9 cellular contexts compared by ENCODE assay signal in the genomic region with DNA sequence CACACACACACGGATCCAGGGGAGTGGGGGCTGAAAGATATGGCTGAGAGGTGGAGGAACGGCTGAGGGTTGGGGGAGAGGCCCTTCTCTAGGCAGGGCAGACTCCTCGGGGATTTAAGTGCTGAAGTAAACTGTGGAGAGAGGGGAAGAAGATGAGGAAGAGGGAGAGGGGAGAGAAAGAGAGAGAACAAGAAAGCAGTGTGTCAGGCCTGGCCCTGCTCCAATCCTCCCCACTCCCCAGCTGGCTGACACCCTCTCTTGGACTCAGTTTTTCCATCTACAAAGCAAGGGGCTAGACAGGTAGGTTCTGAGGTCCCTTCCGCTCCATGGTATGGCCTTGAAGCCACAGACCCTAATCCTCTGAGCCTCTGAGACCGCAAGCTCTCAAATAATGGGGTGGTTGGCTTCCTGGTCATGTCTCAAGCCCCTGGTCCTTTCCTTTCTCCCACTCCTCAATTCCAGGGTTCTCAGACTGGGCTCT. TPM values are rescaled to one million over a fixed set of nuclear protein-coding genes. Genes with fewer than 3 reads are reported as not detected.
DNase-seq lines count a peak whose midpoint lies in the region; ATAC-seq, FAIRE-seq and TF ChIP-seq lines count a peak whose summit lies in the region.
"Had no signal": no experiment of that assay in that cellular context is flagged by ENCODE, and none has a peak within 500 bp of the region (broad histone marks: within the 10 kb centered on the region; RNA-seq: fewer than 3 reads in every experiment).

No MANE protein-coding gene starts in this region.

- H3K9ac ChIP-seq in NT2/D1 (ENCODE audit: insufficient read length, low read depth): peak overlapping the region; percentile 21
- H3K9ac ChIP-seq in endocrine pancreas (ENCODE audit: control insufficient read depth, insufficient read depth, low read length): peak overlapping the region; percentile 77
- peak overlapping the region; percentile 99 for H3K9ac ChIP-seq in neural cell (ENCODE audit: low read length)

- no peak overlapping the region for H2AFZ ChIP-seq in neural cell (ENCODE audit: low read depth, low read length)

- H3K4me2 ChIP-seq in neural cell (ENCODE audit: low read length): peak overlapping the region; percentile 96

- H3K4me3 ChIP-seq in AG04449 (ENCODE audit: low read depth, low read length) (peak overlapping the region; percentile 2; the same call in 1 of the 2 replicates), NT2/D1 (ENCODE audit: insufficient read length, low read depth) (no peak overlapping the region), endocrine pancreas (ENCODE audit: control insufficient read depth, insufficient read depth, low read length) (no peak overlapping the region), neural cell (ENCODE audit: low read length) (peak overlapping the region; percentile 94)

- no peaks in the 10 kb centered on the region for H3K9me2 ChIP-seq in neural cell (ENCODE audit: insufficient read depth, low read length)

- H3F3A ChIP-seq in neural cell (ENCODE audit: insufficient read depth, low read length, poor library complexity, severe bottlenecking): no peaks in the 10 kb centered on the region

- peaks cover 18% of the 10 kb centered on the region for H3K4me1 ChIP-seq in NT2/D1 (ENCODE audit: insufficient read depth, insufficient read length)
- peaks cover 4% of the 10 kb centered on the region for H3K4me1 ChIP-seq in endocrine pancreas (ENCODE audit: control insufficient read depth, insufficient read depth, low read length)

- no peak for TF ChIP-seq EP300 in neural cell (conservative IDR thresholded peaks at IDR 0.05; ENCODE audit: poor library complexity, severe bottlenecking)

- peaks cover 45% of the 10 kb centered on the region for H3K79me2 ChIP-seq in neural cell (replicated peaks; ENCODE audit: insufficient read depth, low read length)

- H4K20me1 ChIP-seq in neural cell (ENCODE audit: insufficient read depth): peaks cover 11% of the 10 kb centered on the region

- H3K36me3 ChIP-seq in NT2/D1 (ENCODE audit: insufficient read depth, insufficient read length, low read length) (peaks cover 27% of the 10 kb centered on the region), endocrine pancreas (ENCODE audit: control insufficient read depth, insufficient read depth, low read length) (no peaks in the 10 kb centered on the region), neural cell (ENCODE audit: insufficient read depth, low read length) (no peaks in the 10 kb centered on the region)

- no peak for FAIRE-seq in GM19239 (lab: Jason Lieb, UNC)

- no peak for DNase-seq in AG04449 (ENCODE audit: low read depth, low spot score)
- DNase-seq in NT2/D1 (ENCODE audit: low read depth, low spot score): no peak
- no peak for DNase-seq in GM19238 (ENCODE audit: insufficient read length, low spot score)
- no peak for DNase-seq in GM19239 (ENCODE audit: insufficient read length, low spot score)
- DNase-seq: T-helper 9 cell had no signal

- CTCF ChIA-PET in AG04449 (lab: Yijun Ruan, JAX): interaction anchor here (0.7 to 8.6 kb wide), 12 partner anchors 9 to 100 kb away, joined by 3 to 41 read pairs (median 8); a partner anchor contains a TSS

- TF ChIP-seq CTCF in AG04449 (IDR thresholded peaks at IDR 0.05; ENCODE audit: insufficient read depth, low read length, missing control alignments) (no peak), neural cell (IDR thresholded peaks at IDR 0.05; ENCODE audit: poor library complexity, severe bottlenecking) (no peak)

- ATAC-seq in GM18861 (IDR thresholded peaks at IDR 0.05; ENCODE audit: unreplicated experiment) (no peak), GM18867 (IDR thresholded peaks at IDR 0.05; ENCODE audit: unreplicated experiment) (no peak)

- no peaks in the 10 kb centered on the region for H3K27me3 ChIP-seq in NT2/D1 (ENCODE audit: insufficient read depth, insufficient read length)
- H3K27me3 ChIP-seq in endocrine pancreas (ENCODE audit: control insufficient read depth, insufficient read depth, low read length): no peaks in the 10 kb centered on the region
- H3K27me3 ChIP-seq in neural cell (ENCODE audit: insufficient read depth, low read depth, low read length): no peaks in the 10 kb centered on the region

- H3K9me3 ChIP-seq in NT2/D1 (ENCODE audit: insufficient read depth, low read length) (no peaks in the 10 kb centered on the region), endocrine pancreas (ENCODE audit: control insufficient read depth, low read length) (no peaks in the 10 kb centered on the region), neural cell (ENCODE audit: low read length) (no peaks in the 10 kb centered on the region)

- TF ChIP-seq RAD21 in neural cell (conservative IDR thresholded peaks at IDR 0.05): no peak

- H3K27ac ChIP-seq in neural cell (ENCODE audit: low read length): peak overlapping the region; percentile 87

- POLR2A ChIA-PET in AG04449 (lab: Yijun Ruan, JAX): interaction anchor here (1.3 kb wide), 1 partner anchor 13 kb away, joined by 5 read pairs; no protein-coding TSS in a partner anchor

TF ChIP-seq in neural cell, 6 proteins besides CTCF, POLR2A, EP300 and RAD21:
- TF ChIP-seq MXI1 (conservative IDR thresholded peaks at IDR 0.05; ENCODE audit: poor library complexity, severe bottlenecking): no peak
- TF ChIP-seq TAF1 (IDR thresholded peaks at IDR 0.05; ENCODE audit: low read depth): no peak
- TF ChIP-seq, protein P1, sequence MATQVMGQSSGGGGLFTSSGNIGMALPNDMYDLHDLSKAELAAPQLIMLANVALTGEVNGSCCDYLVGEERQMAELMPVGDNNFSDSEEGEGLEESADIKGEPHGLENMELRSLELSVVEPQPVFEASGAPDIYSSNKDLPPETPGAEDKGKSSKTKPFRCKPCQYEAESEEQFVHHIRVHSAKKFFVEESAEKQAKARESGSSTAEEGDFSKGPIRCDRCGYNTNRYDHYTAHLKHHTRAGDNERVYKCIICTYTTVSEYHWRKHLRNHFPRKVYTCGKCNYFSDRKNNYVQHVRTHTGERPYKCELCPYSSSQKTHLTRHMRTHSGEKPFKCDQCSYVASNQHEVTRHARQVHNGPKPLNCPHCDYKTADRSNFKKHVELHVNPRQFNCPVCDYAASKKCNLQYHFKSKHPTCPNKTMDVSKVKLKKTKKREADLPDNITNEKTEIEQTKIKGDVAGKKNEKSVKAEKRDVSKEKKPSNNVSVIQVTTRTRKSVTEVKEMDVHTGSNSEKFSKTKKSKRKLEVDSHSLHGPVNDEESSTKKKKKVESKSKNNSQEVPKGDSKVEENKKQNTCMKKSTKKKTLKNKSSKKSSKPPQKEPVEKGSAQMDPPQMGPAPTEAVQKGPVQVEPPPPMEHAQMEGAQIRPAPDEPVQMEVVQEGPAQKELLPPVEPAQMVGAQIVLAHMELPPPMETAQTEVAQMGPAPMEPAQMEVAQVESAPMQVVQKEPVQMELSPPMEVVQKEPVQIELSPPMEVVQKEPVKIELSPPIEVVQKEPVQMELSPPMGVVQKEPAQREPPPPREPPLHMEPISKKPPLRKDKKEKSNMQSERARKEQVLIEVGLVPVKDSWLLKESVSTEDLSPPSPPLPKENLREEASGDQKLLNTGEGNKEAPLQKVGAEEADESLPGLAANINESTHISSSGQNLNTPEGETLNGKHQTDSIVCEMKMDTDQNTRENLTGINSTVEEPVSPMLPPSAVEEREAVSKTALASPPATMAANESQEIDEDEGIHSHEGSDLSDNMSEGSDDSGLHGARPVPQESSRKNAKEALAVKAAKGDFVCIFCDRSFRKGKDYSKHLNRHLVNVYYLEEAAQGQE (IDR thresholded peaks at IDR 0.05; ENCODE audit: borderline replicate concordance): no peak
- no peak for TF ChIP-seq SMC3 (conservative IDR thresholded peaks at IDR 0.05; ENCODE audit: poor library complexity)
- no peak for TF ChIP-seq POLR2AphosphoS5 (IDR thresholded peaks at IDR 0.05)
- TF ChIP-seq EZH2 (IDR thresholded peaks at IDR 0.05; ENCODE audit: borderline replicate concordance, insufficient read depth, low read length, poor library complexity, severe bottlenecking): no peak

RNA-seq across cellular contexts. Expression of a gene that starts 2.0 kb away (rescaled TPM):
- polyA plus RNA-seq in neural cell: 91.6 and 98.3 TPM in 2 replicates
- 80.3 and 88.3 TPM in 2 replicates for polyA minus RNA-seq in neural cell

RNA-seq across cellular contexts. Expression of a gene that starts 8.6 kb away (rescaled TPM):
- polyA plus RNA-seq in neural cell: 1.9 and 2.0 TPM in 2 replicates
- 16.8 and 20.2 TPM in 2 replicates for polyA minus RNA-seq in neural cell

RNA-seq across cellular contexts. Expression of a gene that starts 15.4 kb away (rescaled TPM):
- 23.3 and 31.7 TPM in 2 replicates for polyA plus RNA-seq in neural cell
- 46.0 and 56.4 TPM in 2 replicates for polyA minus RNA-seq in neural cell

RNA-seq across cellular contexts. Expression of a gene that starts 29.2 kb away (rescaled TPM):
- polyA plus RNA-seq in neural cell: 12.1 and 13.7 TPM in 2 replicates
- polyA minus RNA-seq in neural cell: 12.0 and 14.6 TPM in 2 replicates

RNA-seq across cellular contexts. Expression of a gene that starts 36.9 kb away (rescaled TPM):
- polyA plus RNA-seq in neural cell: 7.3 and 15.3 TPM in 2 replicates
- polyA minus RNA-seq in neural cell: 2.4 TPM in 1 of 2 replicates, not detected in the other

Comparison
In these comparisons a context has a peak if more than half of its experiments do, and no peak if none do; other contexts are left out.
1. H3K4me3 ChIP-seq: peak in AG04449 (single experiment) and neural cell (single experiment); none in NT2/D1 (single experiment) and endocrine pancreas (single experiment).
2. H3K9ac ChIP-seq: peak in every context shown above with its lines; median percentile 99 in neural cell; 77 in endocrine pancreas; 21 in NT2/D1.